In genomic region chr3:153768559-153769469, GRCh38 we compare ENCODE assay signal across 8 cellular contexts.
A peak's percentile ranks its signal among the peaks of the same experiment; 100 is the strongest.
DNase-seq lines count a peak whose midpoint lies in the region; ATAC-seq and TF ChIP-seq lines count a peak whose summit lies in the region.

No MANE protein-coding gene starts in this region.

- H3K4me3 Mint-ChIP-seq in WTC11, result no peak overlapping the region

- no peaks in the 10 kb centered on the region; the same call in 1 of the 2 replicates for H3K4me1 Mint-ChIP-seq in WTC11

- H3K27ac Mint-ChIP-seq in WTC11, result no peak overlapping the region

- peak; percentile 64 for TF ChIP-seq CTCF in WTC11 (IDR thresholded peaks at IDR 0.05)

- CTCF ChIA-PET in WTC11 (lab: Charles Lee), result interaction anchor here (0.7 to 1.5 kb wide), 7 partner anchors 14 to 478 kb away, joined by 3 to 5 read pairs (median 3); no protein-coding TSS in a partner anchor

- no peaks in the 10 kb centered on the region for H3K36me3 Mint-ChIP-seq in WTC11

- ATAC-seq in GM18520 (IDR thresholded peaks at IDR 0.05; ENCODE audit: unreplicated experiment) (peak; percentile 92), HG02970 (IDR thresholded peaks at IDR 0.05; ENCODE audit: low FRiP score, unreplicated experiment) (peak; percentile 92), WTC11 (peak; percentile 98)

- H3K9me3 Mint-ChIP-seq in WTC11, result peaks cover 9% of the 10 kb centered on the region

- no peaks in the 10 kb centered on the region for H3K27me3 Mint-ChIP-seq in WTC11 (ENCODE audit: low read depth)

- DNase-seq in AG20443 (ENCODE audit: low spot score) (peak; percentile 75), NCI-H2081 treated with DMSO at 0.1 percent for 48 hours (lab: John Stamatoyannopoulos, UW) (peak; percentile 32), WTC11 (ENCODE audit: low spot score) (peak; percentile 44), dermis microvascular lymphatic vessel endothelial cell (ENCODE audit: low read depth in 2 of 2) (peak; percentile 64 to 71), lung microvascular endothelial cell (ENCODE audit: low read depth in 2 of 2) (peak; percentile 72 to 80)
- peak; percentile 7 to 69 (median 27) for DNase-seq in stimulated activated naive CD4-positive, alpha-beta T cell (lab: John Stamatoyannopoulos, UW)

- POLR2A ChIA-PET in WTC11 (lab: Charles Lee), result no interaction called here

TF ChIP-seq in WTC11, 78 proteins besides CTCF, POLR2A, EP300 and RAD21:
- TF ChIP-seq ZNF219 (CRISPR knock-in tag; IDR thresholded peaks at IDR 0.05; ENCODE audit: borderline replicate concordance) (no peak), MYBL2 (CRISPR knock-in tag; IDR thresholded peaks at IDR 0.05) (no peak), GTF2I (CRISPR knock-in tag; conservative IDR thresholded peaks at IDR 0.05) (no peak), ATF1 (CRISPR knock-in tag; IDR thresholded peaks at IDR 0.05) (no peak), RORB (CRISPR knock-in tag; IDR thresholded peaks at IDR 0.05) (no peak), ATF6 (CRISPR knock-in tag; IDR thresholded peaks at IDR 0.05) (no peak), ZNF138 (CRISPR knock-in tag; conservative IDR thresholded peaks at IDR 0.05) (no peak), JAZF1 (CRISPR knock-in tag; IDR thresholded peaks at IDR 0.05) (no peak), TEAD1 (CRISPR knock-in tag; IDR thresholded peaks at IDR 0.05) (no peak), ATF3 (CRISPR knock-in tag; conservative IDR thresholded peaks at IDR 0.05) (no peak), ATF2 (CRISPR knock-in tag; IDR thresholded peaks at IDR 0.05; ENCODE audit: borderline replicate concordance, low read depth) (no peak), NFE2L1 (CRISPR knock-in tag; IDR thresholded peaks at IDR 0.05) (no peak), SOX15 (CRISPR knock-in tag; IDR thresholded peaks at IDR 0.05) (no peak), ZNF121 (CRISPR knock-in tag; IDR thresholded peaks at IDR 0.05) (no peak), E2F1 (CRISPR knock-in tag; IDR thresholded peaks at IDR 0.05) (no peak), KAT7 (CRISPR knock-in tag; IDR thresholded peaks at IDR 0.05; ENCODE audit: borderline replicate concordance) (no peak)
- TF ChIP-seq, protein P1, sequence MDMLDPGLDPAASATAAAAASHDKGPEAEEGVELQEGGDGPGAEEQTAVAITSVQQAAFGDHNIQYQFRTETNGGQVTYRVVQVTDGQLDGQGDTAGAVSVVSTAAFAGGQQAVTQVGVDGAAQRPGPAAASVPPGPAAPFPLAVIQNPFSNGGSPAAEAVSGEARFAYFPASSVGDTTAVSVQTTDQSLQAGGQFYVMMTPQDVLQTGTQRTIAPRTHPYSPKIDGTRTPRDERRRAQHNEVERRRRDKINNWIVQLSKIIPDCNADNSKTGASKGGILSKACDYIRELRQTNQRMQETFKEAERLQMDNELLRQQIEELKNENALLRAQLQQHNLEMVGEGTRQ (CRISPR knock-in tag; IDR thresholded peaks at IDR 0.05), result no peak
- TF ChIP-seq, protein P2, sequence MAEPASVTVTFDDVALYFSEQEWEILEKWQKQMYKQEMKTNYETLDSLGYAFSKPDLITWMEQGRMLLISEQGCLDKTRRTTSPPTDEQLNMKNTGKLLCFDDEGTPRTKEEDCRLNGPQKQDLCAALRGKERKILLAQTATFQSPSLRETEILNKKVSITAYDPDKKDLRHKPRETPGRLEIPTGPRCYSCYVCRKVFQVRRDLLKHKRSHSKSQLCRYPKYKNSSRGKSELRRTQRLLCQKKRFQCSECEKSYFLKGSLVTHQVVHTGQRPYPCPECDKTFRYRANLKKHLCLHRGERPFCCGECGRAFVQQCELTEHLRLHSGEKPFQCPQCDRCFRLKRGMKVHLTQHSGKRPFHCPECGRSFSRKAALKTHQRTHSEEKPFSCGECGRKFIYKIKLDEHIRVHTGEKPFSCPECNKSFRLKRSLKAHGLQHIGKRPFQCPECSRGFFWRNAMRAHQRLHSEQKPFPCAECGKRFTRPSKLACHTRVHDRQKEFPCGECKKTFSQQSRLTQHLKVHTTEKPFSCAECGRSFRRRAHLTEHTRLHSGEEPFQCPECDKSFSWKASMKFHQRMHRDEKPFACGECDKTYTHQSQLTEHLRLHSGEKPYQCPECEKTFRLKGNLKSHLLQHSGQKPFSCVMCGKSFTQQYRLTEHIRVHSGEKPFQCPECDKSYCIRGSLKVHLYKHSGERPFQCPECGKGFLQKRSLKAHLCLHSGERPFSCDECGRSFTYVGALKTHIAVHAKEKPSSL (CRISPR knock-in tag; conservative IDR thresholded peaks at IDR 0.05), result no peak

Comparison
In these comparisons a context has a peak if more than half of its experiments do, and no peak if none do; other contexts are left out.
1. Peak in every context shown above with its lines: DNase-seq and ATAC-seq.